In genomic region chr7:98395481-98395880, GRCh38 we compare ENCODE assay signal across 24 cellular contexts.
"Had no signal": no experiment of that assay in that cellular context is flagged by ENCODE, and none has a peak within 500 bp of the region (broad histone marks: within the 10 kb centered on the region; RNA-seq: fewer than 3 reads in every experiment).

No MANE protein-coding gene starts in this region.

- H3K27ac ChIP-seq: colonic mucosa, gastrocnemius medialis, left lung, pancreas, spleen, transverse colon, vagina had no signal

- H3K27ac Mint-ChIP-seq: dendritic cell treated with granulocyte-macrophage colony-stimulating factor and Interleukin-4, amounts not matched to agents 40 ng/mL and 50 ng/mL, for 4 days; endodermal cell; naive thymus-derived CD8-positive, alpha-beta T cell; nephron progenitor cell; stimulated activated naive B cell treated with anti-CD40 and anti-IgM and Interleukin-4, amounts not matched to agents 10 μg/mL and 1 μg/mL and 100 μg/mL, for 72 hours; stimulated activated naive CD8-positive, alpha-beta T cell treated with anti-CD3 and anti-CD28 coated beads, Interleukin-15, Interleukin-2, amounts not matched to agents 100 ng/mL and 50 ng/mL, for 24 hours had no signal

- H3K4me1 ChIP-seq: colonic mucosa had no signal

- H3K4me3 Mint-ChIP-seq: dendritic cell treated with granulocyte-macrophage colony-stimulating factor and Interleukin-4, amounts not matched to agents 40 ng/mL and 50 ng/mL, for 4 days; endodermal cell; naive thymus-derived CD8-positive, alpha-beta T cell; nephron progenitor cell; stimulated activated naive B cell treated with anti-CD40 and anti-IgM and Interleukin-4, amounts not matched to agents 10 μg/mL and 1 μg/mL and 100 μg/mL, for 72 hours; stimulated activated naive CD8-positive, alpha-beta T cell treated with anti-CD3 and anti-CD28 coated beads, Interleukin-15, Interleukin-2, amounts not matched to agents 100 ng/mL and 50 ng/mL, for 24 hours had no signal

- DNase-seq: colonic mucosa; effector CD8-positive, alpha-beta T cell; endodermal cell; foreskin fibroblast; gastrocnemius medialis; head of caudate nucleus; kidney; left lung; mesendoderm; midbrain; naive thymus-derived CD8-positive, alpha-beta T cell; nephron progenitor cell; nucleus accumbens; pancreas; retina; stimulated activated CD4-positive, alpha-beta T cell treated with anti-CD3 and anti-CD28 coated beads, Interleukin-2, amount 100 ng/mL, for 48 hours; stimulated activated naive B cell treated with anti-CD40 and anti-IgM and Interleukin-4, amounts not matched to agents 10 μg/mL and 1 μg/mL and 100 μg/mL, for 72 hours; transverse colon had no signal

- H3K9me3 ChIP-seq: colonic mucosa, gastrocnemius medialis, left lung, pancreas, spleen, transverse colon, vagina had no signal

- H3K36me3 Mint-ChIP-seq: naive thymus-derived CD8-positive, alpha-beta T cell; stimulated activated naive B cell treated with anti-CD40 and anti-IgM and Interleukin-4, amounts not matched to agents 10 μg/mL and 1 μg/mL and 100 μg/mL, for 72 hours had no signal

- H3K9me3 Mint-ChIP-seq: dendritic cell treated with granulocyte-macrophage colony-stimulating factor and Interleukin-4, amounts not matched to agents 40 ng/mL and 50 ng/mL, for 4 days; stimulated activated naive B cell treated with anti-CD40 and anti-IgM and Interleukin-4, amounts not matched to agents 10 μg/mL and 1 μg/mL and 100 μg/mL, for 72 hours; stimulated activated naive CD8-positive, alpha-beta T cell treated with anti-CD3 and anti-CD28 coated beads, Interleukin-15, Interleukin-2, amounts not matched to agents 100 ng/mL and 50 ng/mL, for 24 hours had no signal

- H3K4me3 ChIP-seq: colonic mucosa, gastrocnemius medialis, left lung, pancreas, spleen, transverse colon, vagina had no signal

- H3K36me3 ChIP-seq: colonic mucosa, gastrocnemius medialis, left lung, pancreas, spleen, transverse colon, vagina had no signal

- H3K27me3 ChIP-seq: colonic mucosa, pancreas, vagina had no signal

- ATAC-seq: esophagus mucosa; gastrocnemius medialis; left lung; naive thymus-derived CD8-positive, alpha-beta T cell; pancreas; sciatic nerve; stimulated activated naive B cell treated with anti-CD40 and anti-IgM and Interleukin-4, amounts not matched to agents 10 μg/mL and 1 μg/mL and 100 μg/mL, for 72 hours had no signal
